9 cellular contexts compared by ENCODE assay signal in genomic region chr15:64651573-64652260, GRCh38.
DNase-seq lines count a peak whose midpoint lies in the region; ATAC-seq lines count a peak whose summit lies in the region.
"Had no signal": no experiment of that assay in that cellular context is flagged by ENCODE, and none has a peak within 500 bp of the region (broad histone marks: within the 10 kb centered on the region; RNA-seq: fewer than 3 reads in every experiment).

No MANE protein-coding gene starts in this region.

- intact Hi-C loops in sciatic nerve (cut with DNase I) (no loop called here), head of caudate nucleus (cut with DNase I) (loop anchor here (10.0 kb wide), 1 partner anchor 227 kb away; no protein-coding TSS in a partner anchor)

- peaks cover 15 to 16% of the 10 kb centered on the region in 2 donors for H3K4me1 Mint-ChIP-seq in natural killer cell treated with Interleukin-12 subunit alpha and Interleukin-12 subunit beta and Interleukin-15 and Interleukin-18, amount 100 ng/mL, for 72 hours (ENCODE audit: low read depth in 2 of 2)

- H3K27ac Mint-ChIP-seq in natural killer cell treated with Interleukin-12 subunit alpha and Interleukin-12 subunit beta and Interleukin-15 and Interleukin-18, amount 100 ng/mL, for 72 hours, result peak overlapping the region in 1 of 2 donors; percentile 68

- H3K9me3 Mint-ChIP-seq in natural killer cell treated with Interleukin-12 subunit alpha and Interleukin-12 subunit beta and Interleukin-15 and Interleukin-18, amount 100 ng/mL, for 72 hours, result no peaks in the 10 kb centered on the region

- no peaks in the 10 kb centered on the region for H3K36me3 Mint-ChIP-seq in natural killer cell treated with Interleukin-12 subunit alpha and Interleukin-12 subunit beta and Interleukin-15 and Interleukin-18, amount 100 ng/mL, for 72 hours

- DNase-seq in NCI-H345 (lab: John Stamatoyannopoulos, UW) (peak; percentile 30), sciatic nerve (ENCODE audit: low spot score) (no peak), head of caudate nucleus (no peak), pons (ENCODE audit: low spot score) (no peak)
- DNase-seq in activated gamma-delta T cell treated with anti-CD3 and anti-CD28 coated beads, Interleukin-2, amount 50 U/mL, for 16 hours (ENCODE audit: low read depth), result peak; percentile 22
- DNase-seq in natural killer cell treated with Interleukin-12 subunit alpha and Interleukin-12 subunit beta and Interleukin-15 and Interleukin-18, amount 100 ng/mL, for 72 hours (ENCODE audit: low spot score), result no peak
- DNase-seq: heart right ventricle had no signal

- no peak overlapping the region for H3K4me3 Mint-ChIP-seq in natural killer cell treated with Interleukin-12 subunit alpha and Interleukin-12 subunit beta and Interleukin-15 and Interleukin-18, amount 100 ng/mL, for 72 hours

- H3K27me3 Mint-ChIP-seq in natural killer cell treated with Interleukin-12 subunit alpha and Interleukin-12 subunit beta and Interleukin-15 and Interleukin-18, amount 100 ng/mL, for 72 hours, result no peaks in the 10 kb centered on the region

- ATAC-seq in GM18499 (IDR thresholded peaks at IDR 0.05; ENCODE audit: insufficient read depth, unreplicated experiment), result peak; percentile 53
- peak; percentile 92 for ATAC-seq in HG02610 (IDR thresholded peaks at IDR 0.05; ENCODE audit: unreplicated experiment)
- ATAC-seq in natural killer cell treated with Interleukin-12 subunit alpha and Interleukin-12 subunit beta and Interleukin-15 and Interleukin-18, amount 100 ng/mL, for 72 hours, result peak; percentile 32 to 63
- ATAC-seq in sciatic nerve, result no peak

Comparison
In these comparisons a context has a peak if more than half of its experiments do, and no peak if none do; other contexts are left out.
1. DNase-seq: peak in NCI-H345 (single experiment) and activated gamma-delta T cell treated with anti-CD3 and anti-CD28 coated beads, Interleukin-2, amount 50 U/mL, for 16 hours (single experiment); none in natural killer cell treated with Interleukin-12 subunit alpha and Interleukin-12 subunit beta and Interleukin-15 and Interleukin-18, amount 100 ng/mL, for 72 hours (single experiment), sciatic nerve (single experiment), head of caudate nucleus (0 of 42) and pons (single experiment).